Comparison of ENCODE assay signal across 10 cellular contexts in genomic region chr17:36932383-36933173, GRCh38. TPM values are rescaled to one million over a fixed set of nuclear protein-coding genes. Genes with fewer than 3 reads are reported as not detected.
DNase-seq lines count a peak whose midpoint lies in the region; FAIRE-seq and TF ChIP-seq lines count a peak whose summit lies in the region.
"Had no signal": no experiment of that assay in that cellular context is flagged by ENCODE, and none has a peak within 500 bp of the region (broad histone marks: within the 10 kb centered on the region; RNA-seq: fewer than 3 reads in every experiment).

No MANE protein-coding gene starts in this region.

- H3K79me2 ChIP-seq in endothelial cell of umbilical vein (ENCODE audit: control insufficient read depth, insufficient read depth, low read length): no peaks in the 10 kb centered on the region
- no peaks in the 10 kb centered on the region for H3K79me2 ChIP-seq in osteoblast (ENCODE audit: insufficient read depth, low read length)

- peak overlapping the region; percentile 53 to 93 (median 88) for H3K27ac Mint-ChIP-seq in IgD-negative memory B cell

- peaks cover 5% of the 10 kb centered on the region for H3K4me1 ChIP-seq in endothelial cell of umbilical vein (ENCODE audit: control insufficient read depth, extremely low read depth, insufficient read depth, low read length)
- H3K4me1 ChIP-seq in osteoblast (ENCODE audit: insufficient read depth, low read length): no peaks in the 10 kb centered on the region

- H2AFZ ChIP-seq in endothelial cell of umbilical vein (ENCODE audit: low read depth, low read length) (no peak overlapping the region), osteoblast (ENCODE audit: low read length) (no peak overlapping the region)

- FAIRE-seq in endothelial cell of umbilical vein (lab: Jason Lieb, UNC): no peak

- no peak overlapping the region for H3K27ac ChIP-seq in endothelial cell of umbilical vein (ENCODE audit: insufficient read depth, low read depth, low read length)
- no peak overlapping the region for H3K27ac ChIP-seq in osteoblast (ENCODE audit: low read depth, low read length)
- H3K27ac ChIP-seq: thyroid gland had no signal

- H3K9me3 ChIP-seq in endothelial cell of umbilical vein (replicated peaks; ENCODE audit: control insufficient read depth, insufficient read depth, low read length) (no peaks in the 10 kb centered on the region), osteoblast (ENCODE audit: low read depth, low read length) (no peaks in the 10 kb centered on the region)
- H3K9me3 ChIP-seq: thyroid gland had no signal

- H3K9ac ChIP-seq in endothelial cell of umbilical vein (replicated peaks; ENCODE audit: extremely low read depth, insufficient read depth, low read length): no peak overlapping the region

- CTCF ChIA-PET in endothelial cell of umbilical vein (lab: Charles Lee): no interaction called here

- H4K20me1 ChIP-seq in endothelial cell of umbilical vein (replicated peaks; ENCODE audit: control insufficient read depth, extremely low read depth, insufficient read depth, low read length) (no peaks in the 10 kb centered on the region), osteoblast (ENCODE audit: insufficient read depth, low read length) (peaks cover 14% of the 10 kb centered on the region)

- BruUV-seq in endothelial cell of umbilical vein (replicated peaks; lab: Mats Ljungman, UMichigan): no TSS peak

- peaks cover 76% of the 10 kb centered on the region for H3K27me3 Mint-ChIP-seq in IgD-negative memory B cell

- H3K4me3 ChIP-seq in endothelial cell of umbilical vein (replicated peaks in 1 of 3; ENCODE audit: insufficient read depth in 1 of 3, low read depth in 1 of 3, low read length in 3 of 3) (no peak overlapping the region), osteoblast (ENCODE audit: insufficient read depth, low read length) (no peak overlapping the region)
- H3K4me3 ChIP-seq: thyroid gland had no signal

- H3K4me2 ChIP-seq in endothelial cell of umbilical vein (ENCODE audit: insufficient read depth, low read length) (no peak overlapping the region), osteoblast (ENCODE audit: insufficient read depth, low read length) (peak overlapping the region; percentile 36)

- in situ Hi-C loops in G401 (cut with HindIII; ENCODE audit: low sequenced_read_pairs): loop anchor here (25.0 kb wide), 1 partner anchor 95 kb away; no protein-coding TSS in a partner anchor

- intact Hi-C loops in endothelial cell of umbilical vein (cut with micrococcal nuclease): loop anchor here (5.0 kb wide), 2 partner anchors 80 to 115 kb away; no protein-coding TSS in a partner anchor

- peaks cover 12 to 35% (median 30%) of the 10 kb centered on the region in 3 donors for H3K4me1 Mint-ChIP-seq in IgD-negative memory B cell

- H3K36me3 ChIP-seq in endothelial cell of umbilical vein (ENCODE audit: control insufficient read depth in 2 of 2, extremely low read depth in 1 of 2, insufficient read depth in 2 of 2, low read length in 2 of 2) (no peaks in the 10 kb centered on the region), osteoblast (ENCODE audit: insufficient read depth, low read length) (no peaks in the 10 kb centered on the region)
- H3K36me3 ChIP-seq: thyroid gland had no signal

- dilution Hi-C loops in endothelial cell of umbilical vein (cut with MboI; ENCODE audit: extremely low pct_ligation_motif_present, low sequenced_read_pairs): no loop called here

- H3K4me3 Mint-ChIP-seq in IgD-negative memory B cell: peak overlapping the region; percentile 54 to 91 (median 72)

- H3K27me3 ChIP-seq in endothelial cell of umbilical vein (ENCODE audit: control insufficient read depth in 2 of 2, insufficient read depth in 2 of 2, low read length in 2 of 2): peaks cover 94 to 99% of the 10 kb centered on the region in 2 experiments
- H3K27me3 ChIP-seq in osteoblast (ENCODE audit: insufficient read depth, low read length): peaks cover 99% of the 10 kb centered on the region

- no peak for TF ChIP-seq POLR2A in endothelial cell of umbilical vein (IDR thresholded peaks at IDR 0.05; ENCODE audit: low read depth, low read length)

- POLR2A ChIA-PET in endothelial cell of umbilical vein (lab: Charles Lee): interaction anchor here (0.6 kb wide), 1 partner anchor 152 kb away, joined by 7 read pairs; no protein-coding TSS in a partner anchor

- H3K9me3 Mint-ChIP-seq in IgD-negative memory B cell: peaks cover 0 to 3% (median 0%) of the 10 kb centered on the region in 3 donors

- DNase-seq in G401 (ENCODE audit: low spot score) (peak; percentile 32), endothelial cell of umbilical vein (ENCODE audit: low read depth, low spot score) (no peak), osteoblast (ENCODE audit: insufficient read length, low spot score, missing footprints) (peak; percentile 80), dedifferentiated amniotic fluid mesenchymal stem cell (ENCODE audit: extremely low spot score) (no peak), SIG-M5 treated with dmso at 0.1 percent for 504 hours (lab: John Stamatoyannopoulos, UW; ENCODE audit: unreplicated experiment) (no peak)
- no peak for DNase-seq in effector CD4-positive, alpha-beta T cell
- DNase-seq: activated CD4-positive, alpha-beta T cell treated with anti-CD3 and anti-CD28 coated beads, Interleukin-2, amount 50 U/mL, for 4 hours; cortex of kidney had no signal

- H3K36me3 Mint-ChIP-seq in IgD-negative memory B cell: peaks cover 2% of the 10 kb centered on the region

- H3K9me1 ChIP-seq in endothelial cell of umbilical vein (replicated peaks; ENCODE audit: control insufficient read depth, extremely low read depth, insufficient read depth, low read length): no peaks in the 10 kb centered on the region

- TF ChIP-seq CTCF in endothelial cell of umbilical vein (IDR thresholded peaks at IDR 0.05; ENCODE audit: extremely low read depth in 1 of 2, insufficient read depth in 1 of 2, low read depth in 1 of 2, low read length in 2 of 2) (no peak), osteoblast (IDR thresholded peaks at IDR 0.05; ENCODE audit: extremely low read depth, low read depth, low read length) (no peak)

TF ChIP-seq in endothelial cell of umbilical vein, 7 proteins besides CTCF, POLR2A, EP300 and RAD21:
- TF ChIP-seq GATA2 (IDR thresholded peaks at IDR 0.05; ENCODE audit: insufficient read depth, insufficient read length, low read depth, low read length): no peak
- TF ChIP-seq EZH2 (IDR thresholded peaks at IDR 0.05; ENCODE audit: borderline replicate concordance, low read depth, low read length, severe bottlenecking): peak; percentile 68
TF ChIP-seq in endothelial cell of umbilical vein: peak in this region for 1.

RNA-seq across cellular contexts. Expression of gene LHX1, which starts 4.7 kb away (rescaled TPM):
- total RNA-seq in G401 (2014; rRNA removed; shearing (Covaris generic)): 3.7 and 8.7 TPM in 2 replicates
- polyA plus RNA-seq in IgD-negative memory B cell (not detected), endothelial cell of umbilical vein (not detected in 2 replicates)
- total RNA-seq in endothelial cell of umbilical vein (not detected in 2 replicates), osteoblast (not detected in 2 replicates)
- not detected in 2 replicates for polyA plus RNA-seq in endothelial cell of umbilical vein (2011; cell fraction: cytosol; rRNA removed)
- polyA plus RNA-seq in endothelial cell of umbilical vein (2011; cell fraction: nucleus; rRNA removed): not detected in 2 replicates
- polyA plus RNA-seq in endothelial cell of umbilical vein (2012): not detected in 2 replicates
- polyA minus RNA-seq in endothelial cell of umbilical vein: not detected in 2 replicates
- polyA minus RNA-seq in endothelial cell of umbilical vein (2011; cell fraction: cytosol; rRNA and poly(A)+ RNA removed): not detected
- polyA minus RNA-seq in endothelial cell of umbilical vein (2011; cell fraction: nucleus; rRNA and poly(A)+ RNA removed): not detected in 2 replicates
- total RNA-seq: thyroid gland had no signal

RNA-seq across cellular contexts. Expression of gene AATF, which starts 16.2 kb away (rescaled TPM):
- 39.4 and 54.7 TPM in 2 replicates for total RNA-seq in G401 (2014; rRNA removed; shearing (Covaris generic))
- polyA plus RNA-seq in IgD-negative memory B cell: 98.0 TPM
- 44.8 and 47.2 TPM in 2 replicates for total RNA-seq in endothelial cell of umbilical vein
- polyA plus RNA-seq in endothelial cell of umbilical vein: 11.0 and 15.7 TPM in 2 replicates
- polyA plus RNA-seq in endothelial cell of umbilical vein (2011; cell fraction: cytosol; rRNA removed): 16.5 and 17.7 TPM in 2 replicates
- 14.3 and 18.2 TPM in 2 replicates for polyA plus RNA-seq in endothelial cell of umbilical vein (2011; cell fraction: nucleus; rRNA removed)
- polyA plus RNA-seq in endothelial cell of umbilical vein (2012): 39.9 and 47.6 TPM in 2 replicates
- 12.7 and 13.5 TPM in 2 replicates for polyA minus RNA-seq in endothelial cell of umbilical vein
- 31.6 TPM for polyA minus RNA-seq in endothelial cell of umbilical vein (2011; cell fraction: cytosol; rRNA and poly(A)+ RNA removed)
- polyA minus RNA-seq in endothelial cell of umbilical vein (2011; cell fraction: nucleus; rRNA and poly(A)+ RNA removed): 12.0 and 14.4 TPM in 2 replicates
- 22.4 and 24.2 TPM in 2 replicates for total RNA-seq in osteoblast

Comparison
In these comparisons a context has a peak if more than half of its experiments do, and no peak if none do; other contexts are left out.
1. DNase-seq: peak in G401 (single experiment) and osteoblast (single experiment); none in endothelial cell of umbilical vein (single experiment), effector CD4-positive, alpha-beta T cell (single experiment), dedifferentiated amniotic fluid mesenchymal stem cell (single experiment) and SIG-M5 treated with dmso at 0.1 percent for 504 hours (single experiment).